In the genomic region with DNA sequence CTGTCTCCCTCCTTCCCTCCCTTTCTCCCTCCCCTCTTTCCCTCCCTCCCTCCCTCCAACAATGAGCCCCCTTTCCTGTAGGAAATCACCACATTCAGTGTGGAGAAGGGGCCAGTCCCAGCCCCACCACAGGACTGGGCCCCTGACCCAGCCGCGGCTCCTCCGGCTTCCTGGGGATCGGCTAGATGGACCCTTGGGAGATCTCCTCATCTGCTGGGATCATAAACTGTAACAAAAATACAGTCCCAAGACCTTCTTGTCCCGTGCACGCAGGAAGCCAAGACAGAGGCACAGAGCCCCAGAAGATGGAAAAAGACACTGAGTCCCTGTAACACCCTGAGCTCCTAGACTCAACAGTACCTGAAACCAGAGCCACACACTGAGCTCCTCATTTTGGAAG, we compare ENCODE assay signal across 18 cellular contexts. TPM values are rescaled to one million over a fixed set of nuclear protein-coding genes. Genes with fewer than 3 reads are reported as not detected.
DNase-seq lines count a peak whose midpoint lies in the region; ATAC-seq, FAIRE-seq and TF ChIP-seq lines count a peak whose summit lies in the region.
"Had no signal": no experiment of that assay in that cellular context is flagged by ENCODE, and none has a peak within 500 bp of the region (broad histone marks: within the 10 kb centered on the region; RNA-seq: fewer than 3 reads in every experiment).

No MANE protein-coding gene starts in this region.

- no peak for TF ChIP-seq POLR2A in adrenal gland (IDR thresholded peaks at IDR 0.05)

- no peaks in the 10 kb centered on the region for H3K79me2 ChIP-seq in Karpas-422 (ENCODE audit: low read length)

- ATAC-seq in activated CD8-positive, alpha-beta memory T cell treated with anti-CD3 and anti-CD28 coated beads, Interleukin-2, amount 10 ng/mL, durations not matched to agents 7 days and 5 days = no peak
- ATAC-seq in omental fat pad (ENCODE audit: low FRiP score) = no peak

- TF ChIP-seq CTCF in kidney (IDR thresholded peaks at IDR 0.05; ENCODE audit: borderline replicate concordance, extremely low read depth, insufficient read depth) (no peak), omental fat pad (IDR thresholded peaks at IDR 0.05) (no peak), adrenal gland (IDR thresholded peaks at IDR 0.05) (no peak)

- no peak for FAIRE-seq in kidney (lab: Jason Lieb, UNC)

- H2AFZ ChIP-seq in Karpas-422 (ENCODE audit: low read length) = no peak overlapping the region

- H3K27me3 Mint-ChIP-seq in activated CD8-positive, alpha-beta memory T cell treated with anti-CD3 and anti-CD28 coated beads, Interleukin-2, amount 10 ng/mL, durations not matched to agents 7 days and 5 days = peaks cover 3% of the 10 kb centered on the region
- H3K27me3 Mint-ChIP-seq: CD4-positive, CD25-positive, alpha-beta regulatory T cell had no signal

- WGBS in adrenal gland, 4 donors = 82 to 91% (median 88%) methylated on average over 6 of the region's 6 CpGs

- H3K4me3 ChIP-seq in BLaER1 (no peak overlapping the region), kidney (ENCODE audit: low read length in 2 of 2) (no peak overlapping the region), adrenal gland (no peak overlapping the region), Karpas-422 (ENCODE audit: low read length) (no peak overlapping the region)

- H3K36me3 ChIP-seq in BLaER1 = no peaks in the 10 kb centered on the region
- no peaks in the 10 kb centered on the region for H3K36me3 ChIP-seq in kidney (ENCODE audit: control insufficient read depth in 1 of 2, insufficient read depth in 2 of 2, low read length in 2 of 2)
- H3K36me3 ChIP-seq in adrenal gland (replicated peaks in 1 of 2) = no peaks in the 10 kb centered on the region
- no peaks in the 10 kb centered on the region for H3K36me3 ChIP-seq in Karpas-422 (ENCODE audit: insufficient read depth, low read length)

- CTCF ChIA-PET in activated CD8-positive, alpha-beta memory T cell treated with anti-CD3 and anti-CD28 coated beads, Interleukin-2, amount 10 ng/mL, durations not matched to agents 7 days and 5 days (lab: Charles Lee) = no interaction called here

- H3K9me3 Mint-ChIP-seq in activated CD8-positive, alpha-beta memory T cell treated with anti-CD3 and anti-CD28 coated beads, Interleukin-2, amount 10 ng/mL, durations not matched to agents 7 days and 5 days (ENCODE audit: low read depth) = no peaks in the 10 kb centered on the region
- H3K9me3 Mint-ChIP-seq: CD4-positive, CD25-positive, alpha-beta regulatory T cell; HFFc6 had no signal

- H3K27me3 ChIP-seq in BLaER1 (no peaks in the 10 kb centered on the region; the same call in 1 of the 2 replicates), adrenal gland (no peaks in the 10 kb centered on the region), Karpas-422 (ENCODE audit: low read length) (no peaks in the 10 kb centered on the region)

- H3K4me1 ChIP-seq in BLaER1 (peaks cover 50% of the 10 kb centered on the region), kidney (ENCODE audit: control insufficient read depth in 1 of 2, insufficient read depth in 1 of 2, low read depth in 1 of 2, low read length in 2 of 2) (peaks cover 0 to 2% of the 10 kb centered on the region in 2 donors), adrenal gland (replicated peaks in 1 of 2) (no peaks in the 10 kb centered on the region), Karpas-422 (ENCODE audit: low read length) (no peaks in the 10 kb centered on the region)

- H3K4me3 Mint-ChIP-seq in activated CD8-positive, alpha-beta memory T cell treated with anti-CD3 and anti-CD28 coated beads, Interleukin-2, amount 10 ng/mL, durations not matched to agents 7 days and 5 days = no peak overlapping the region

- peak overlapping the region; percentile 41 for H3K4me2 ChIP-seq in BLaER1
- no peak overlapping the region for H3K4me2 ChIP-seq in Karpas-422 (ENCODE audit: low read depth, low read length, poor library complexity, severe bottlenecking)

- no peak overlapping the region for H3K9ac ChIP-seq in BLaER1
- H3K9ac ChIP-seq in kidney (ENCODE audit: low read length in 2 of 2) = no peak overlapping the region
- no peak overlapping the region for H3K9ac ChIP-seq in Karpas-422 (ENCODE audit: low read length)

- H3K27ac ChIP-seq in BLaER1 (no peak overlapping the region), kidney (ENCODE audit: low read depth in 2 of 2, low read length in 2 of 2) (no peak overlapping the region), adrenal gland (no peak overlapping the region), Karpas-422 (ENCODE audit: low read length) (no peak overlapping the region)
- H3K27ac ChIP-seq: 22Rv1 had no signal

- no peaks in the 10 kb centered on the region for H3K9me2 ChIP-seq in Karpas-422 (replicated peaks; ENCODE audit: insufficient read depth, low read length)

- DNase-seq in activated CD8-positive, alpha-beta memory T cell treated with anti-CD3 and anti-CD28 coated beads, Interleukin-2, amount 50 U/mL, for 48 hours = peak; percentile 20
- DNase-seq in activated CD8-positive, alpha-beta memory T cell treated with anti-CD3 and anti-CD28 coated beads, Interleukin-2, amount 10 ng/mL, durations not matched to agents 7 days and 5 days = no peak
- peak; percentile 65 for DNase-seq in kidney
- DNase-seq in omental fat pad (ENCODE audit: low spot score) = peak; percentile 6
- DNase-seq in adrenal gland = no peak
- no peak for DNase-seq in Karpas-422
- no peak for DNase-seq in NCI-H69 (lab: John Stamatoyannopoulos, UW)
- DNase-seq: DMS53, GF-D8, HCEC 1CT, HFFc6 had no signal

- intact Hi-C loops in kidney (cut with DNase I) (no loop called here), adrenal gland (cut with DNase I) (no loop called here)

- H4K20me1 ChIP-seq in BLaER1 (no peaks in the 10 kb centered on the region), Karpas-422 (ENCODE audit: insufficient read depth, low read depth, low read length) (no peaks in the 10 kb centered on the region)

- no peaks in the 10 kb centered on the region for H3K36me3 Mint-ChIP-seq in activated CD8-positive, alpha-beta memory T cell treated with anti-CD3 and anti-CD28 coated beads, Interleukin-2, amount 10 ng/mL, durations not matched to agents 7 days and 5 days
- H3K36me3 Mint-ChIP-seq: CD4-positive, CD25-positive, alpha-beta regulatory T cell had no signal

- H3K4me1 Mint-ChIP-seq in activated CD8-positive, alpha-beta memory T cell treated with anti-CD3 and anti-CD28 coated beads, Interleukin-2, amount 10 ng/mL, durations not matched to agents 7 days and 5 days = no peaks in the 10 kb centered on the region
- H3K4me1 Mint-ChIP-seq: CD4-positive, CD25-positive, alpha-beta regulatory T cell had no signal

- no peak overlapping the region for H3K27ac Mint-ChIP-seq in activated CD8-positive, alpha-beta memory T cell treated with anti-CD3 and anti-CD28 coated beads, Interleukin-2, amount 10 ng/mL, durations not matched to agents 7 days and 5 days
- H3K27ac Mint-ChIP-seq: CD4-positive, CD25-positive, alpha-beta regulatory T cell; HFFc6 had no signal

- no peaks in the 10 kb centered on the region for H3K9me3 ChIP-seq in BLaER1
- H3K9me3 ChIP-seq in kidney (ENCODE audit: control insufficient read depth in 1 of 2, low read length in 2 of 2) = no peaks in the 10 kb centered on the region
- H3K9me3 ChIP-seq in adrenal gland (replicated peaks in 1 of 3) = no peaks in the 10 kb centered on the region
- H3K9me3 ChIP-seq in Karpas-422 (ENCODE audit: low read length) = no peaks in the 10 kb centered on the region

RNA-seq across cellular contexts. Expression of a gene that starts 23.9 kb away (rescaled TPM):
- total RNA-seq in activated CD8-positive, alpha-beta memory T cell treated with anti-CD3 and anti-CD28 coated beads, Interleukin-2, amount 10 ng/mL, durations not matched to agents 7 days and 5 days = not detected
- 0.94 TPM for total RNA-seq in kidney
- 0.17 TPM for polyA plus RNA-seq in kidney (ENCODE audit: insufficient read depth, low read depth, low replicate concordance)
- total RNA-seq in omental fat pad = 10 to 100 TPM in 1 of 4 donors, 1 to 10 TPM in 3; 4.3 to 14.2 (median 5.1) TPM
- total RNA-seq in adrenal gland = 1 to 10 TPM in 1 of 8 donors, under 1 TPM in 5, not detected in 2; 0.21 to 1.8 (median 0.26) TPM
- under 1 TPM in 2 of 3 donors, not detected in 1; 0.16 to 0.88 TPM for polyA plus RNA-seq in adrenal gland
- total RNA-seq in Karpas-422 (2014; rRNA removed; shearing (Covaris generic); ENCODE audit: low replicate concordance) = not detected in 2 replicates
- total RNA-seq: A673; CD4-positive, CD25-positive, alpha-beta regulatory T cell; H4; HFFc6; HT1080 had no signal
- polyA plus RNA-seq: BJ; CD4-positive, CD25-positive, alpha-beta regulatory T cell had no signal

Comparison
In these comparisons a context has a peak if more than half of its experiments do, and no peak if none do; other contexts are left out.
1. DNase-seq: peak in activated CD8-positive, alpha-beta memory T cell treated with anti-CD3 and anti-CD28 coated beads, Interleukin-2, amount 50 U/mL, for 48 hours (single experiment), kidney (single experiment) and omental fat pad (single experiment); none in activated CD8-positive, alpha-beta memory T cell treated with anti-CD3 and anti-CD28 coated beads, Interleukin-2, amount 10 ng/mL, durations not matched to agents 7 days and 5 days (single experiment), adrenal gland (0 of 7), Karpas-422 (single experiment) and NCI-H69 (single experiment).